Comparison of ENCODE assay signal across 8 cellular contexts in the genomic region with DNA sequence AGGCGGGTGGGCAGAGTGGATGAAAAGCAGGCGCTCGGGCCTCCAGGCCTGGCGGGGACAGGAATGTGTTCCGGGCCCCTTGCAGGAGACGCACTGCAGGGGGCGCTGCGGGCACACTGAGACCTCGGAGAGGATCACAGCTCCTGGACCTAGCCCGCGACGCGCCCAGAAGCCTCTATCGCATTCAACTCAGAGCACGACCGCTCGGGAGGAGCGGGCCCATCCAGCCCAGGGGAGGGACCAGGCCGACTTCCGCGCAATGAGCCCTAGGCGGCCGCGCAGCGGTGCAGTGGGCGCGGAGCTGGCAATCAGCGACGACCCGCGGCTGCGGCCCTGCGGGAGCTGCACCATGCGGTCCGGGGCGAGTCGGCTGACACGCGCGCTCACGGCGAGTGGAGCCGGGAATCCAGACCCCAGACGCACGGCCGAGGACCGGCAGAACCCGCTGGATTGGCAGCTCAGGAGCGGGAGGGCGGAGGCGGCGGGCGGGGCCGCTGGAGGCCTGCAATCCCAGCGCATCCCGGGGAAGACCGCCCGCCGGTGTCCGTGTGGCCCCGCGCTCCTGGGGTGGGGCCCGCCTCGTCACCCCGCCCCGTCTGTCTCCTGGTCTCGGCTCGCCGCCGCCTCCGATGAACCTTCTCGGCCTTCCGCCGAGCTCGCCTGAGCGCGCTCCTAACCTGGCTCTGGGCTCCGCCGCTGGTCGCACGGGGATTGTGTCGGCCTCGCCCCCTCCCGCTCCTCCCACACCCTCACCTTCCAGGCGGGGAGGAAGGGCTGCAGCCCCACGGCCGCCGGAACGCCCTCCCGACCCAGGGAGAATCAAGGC. TPM values are rescaled to one million over a fixed set of nuclear protein-coding genes. Genes with fewer than 3 reads are reported as not detected.
A peak's percentile ranks its signal among the peaks of the same experiment; 100 is the strongest.
DNase-seq lines count a peak whose midpoint lies in the region; ATAC-seq and TF ChIP-seq lines count a peak whose summit lies in the region.

No MANE protein-coding gene starts in this region.

- H3K4me3 ChIP-seq in CD4-positive, alpha-beta memory T cell (ENCODE audit: low read length in 2 of 2), result peak overlapping the region; percentile 64 to 73
- peak overlapping the region; percentile 59 to 76 (median 68) for H3K4me3 ChIP-seq in right lobe of liver

- H3K27ac Mint-ChIP-seq in CD4-positive, alpha-beta memory T cell, result peak overlapping the region; percentile 89 to 97 (median 92)

- H3K4me1 ChIP-seq in CD4-positive, alpha-beta memory T cell (ENCODE audit: insufficient read depth, low read length), result peaks cover 13% of the 10 kb centered on the region
- H3K4me1 ChIP-seq in right lobe of liver, result peaks cover 0 to 21% (median 3%) of the 10 kb centered on the region in 4 donors

- TF ChIP-seq CTCF in right lobe of liver (IDR thresholded peaks at IDR 0.05), result peak; percentile 98 to 99 (median 98)

- DNase-seq in CD4-positive, alpha-beta memory T cell, result peak; percentile 89 to 92 (median 90)
- DNase-seq in NCI-H748 (lab: John Stamatoyannopoulos, UW; ENCODE audit: unreplicated experiment) (peak; percentile 94), dermis microvascular lymphatic vessel endothelial cell (ENCODE audit: low read depth in 2 of 2) (peak; percentile 82 to 94), right lobe of liver (peak; percentile 98)
- DNase-seq in activated CD4-positive, alpha-beta T cell treated with anti-CD3 and anti-CD28 coated beads, Interleukin-2, amount 50 U/mL, for 24 hours (ENCODE audit: low read depth in 1 of 2, low spot score in 1 of 2), result peak; percentile 88 to 91
- peak; percentile 96 for DNase-seq in stimulated activated CD4-positive, alpha-beta T cell treated with anti-CD3 and anti-CD28 coated beads, Interleukin-4, amount 100 ng/mL, for 24 hours

- POLR2A ChIA-PET in CD4-positive, alpha-beta memory T cell (lab: Charles Lee; ENCODE audit: partially characterized antibody), result interaction anchor here (0.6 to 4.9 kb wide), 24 partner anchors 9 to 788 kb away, joined by 3 to 134 read pairs (median 4); a partner anchor contains a TSS

- intact Hi-C loops in CD4-positive, alpha-beta memory T cell (cut with micrococcal nuclease), result loop anchor here (1.0 to 10.0 kb wide), 7 partner anchors 11 to 695 kb away; a partner anchor contains a TSS
- intact Hi-C loops in right lobe of liver (cut with DNase I), result loop anchor here (5.0 to 10.0 kb wide), 2 partner anchors 135 to 182 kb away; no protein-coding TSS in a partner anchor

- H3K27me3 Mint-ChIP-seq in CD4-positive, alpha-beta memory T cell, result no peaks in the 10 kb centered on the region

- CTCF ChIA-PET in CD4-positive, alpha-beta memory T cell (lab: Charles Lee; ENCODE audit: partially characterized antibody), result interaction anchor here (0.6 to 6.5 kb wide), 45 partner anchors 9 to 539 kb away, joined by 3 to 155 read pairs (median 5); a partner anchor contains a TSS

- H3K27me3 ChIP-seq in CD4-positive, alpha-beta memory T cell (ENCODE audit: insufficient read depth, low read length), result no peaks in the 10 kb centered on the region
- H3K27me3 ChIP-seq in right lobe of liver, result no peaks in the 10 kb centered on the region

- 3% methylated on average over 7 of the region's 90 CpGs for WGBS in right lobe of liver (ENCODE audit: insufficient coverage, low coverage, low lambda C conversion rate, missing lambda C conversion rate)

- no peaks in the 10 kb centered on the region for H3K36me3 ChIP-seq in CD4-positive, alpha-beta memory T cell (ENCODE audit: insufficient read depth, low read length)
- no peaks in the 10 kb centered on the region for H3K36me3 ChIP-seq in right lobe of liver

- H3K4me3 Mint-ChIP-seq in CD4-positive, alpha-beta memory T cell, result peak overlapping the region; percentile 87 to 93 (median 90)

- H3K4me1 Mint-ChIP-seq in CD4-positive, alpha-beta memory T cell, result peaks cover 4 to 12% (median 7%) of the 10 kb centered on the region in 4 donors

- no peaks in the 10 kb centered on the region for H3K36me3 Mint-ChIP-seq in CD4-positive, alpha-beta memory T cell

- TF ChIP-seq POLR2A in right lobe of liver (IDR thresholded peaks at IDR 0.05), result no peak

- H3K9me3 Mint-ChIP-seq in CD4-positive, alpha-beta memory T cell, result no peaks in the 10 kb centered on the region

- no peaks in the 10 kb centered on the region for H3K9me3 ChIP-seq in CD4-positive, alpha-beta memory T cell (ENCODE audit: control insufficient read depth in 1 of 2, low read length in 2 of 2)
- H3K9me3 ChIP-seq in right lobe of liver, result no peaks in the 10 kb centered on the region

- peak; percentile 93 for ATAC-seq in GM19397 (IDR thresholded peaks at IDR 0.05; ENCODE audit: unreplicated experiment)
- peak; percentile 89 for ATAC-seq in HG03565 (IDR thresholded peaks at IDR 0.05; ENCODE audit: unreplicated experiment)
- ATAC-seq in right lobe of liver, result peak; percentile 81 to 97 (median 88)

- peak overlapping the region; percentile 73 for H3K27ac ChIP-seq in CD4-positive, alpha-beta memory T cell (ENCODE audit: low read depth, low read length)
- H3K27ac ChIP-seq in right lobe of liver, result peak overlapping the region; percentile 65 to 86 (median 77)

RNA-seq across cellular contexts. Expression of a gene that starts 33.5 kb away (rescaled TPM):
- total RNA-seq in CD4-positive, alpha-beta memory T cell, result not detected
- not detected for polyA plus RNA-seq in CD4-positive, alpha-beta memory T cell
- total RNA-seq in dermis microvascular lymphatic vessel endothelial cell, result under 0.01 TPM in 1 of 2 replicates, not detected in the other
- total RNA-seq in right lobe of liver, result 1 to 10 TPM in 2 of 6 experiments, under 1 TPM in 4; 0.05 to 1.9 (median 0.81) TPM

Comparison
In these comparisons a context has a peak if more than half of its experiments do, and no peak if none do; other contexts are left out.
1. Peak in every context shown above with its lines: DNase-seq, ATAC-seq, H3K4me3 ChIP-seq and H3K27ac ChIP-seq.